1 cellular context compared by ENCODE assay signal in the genomic region with DNA sequence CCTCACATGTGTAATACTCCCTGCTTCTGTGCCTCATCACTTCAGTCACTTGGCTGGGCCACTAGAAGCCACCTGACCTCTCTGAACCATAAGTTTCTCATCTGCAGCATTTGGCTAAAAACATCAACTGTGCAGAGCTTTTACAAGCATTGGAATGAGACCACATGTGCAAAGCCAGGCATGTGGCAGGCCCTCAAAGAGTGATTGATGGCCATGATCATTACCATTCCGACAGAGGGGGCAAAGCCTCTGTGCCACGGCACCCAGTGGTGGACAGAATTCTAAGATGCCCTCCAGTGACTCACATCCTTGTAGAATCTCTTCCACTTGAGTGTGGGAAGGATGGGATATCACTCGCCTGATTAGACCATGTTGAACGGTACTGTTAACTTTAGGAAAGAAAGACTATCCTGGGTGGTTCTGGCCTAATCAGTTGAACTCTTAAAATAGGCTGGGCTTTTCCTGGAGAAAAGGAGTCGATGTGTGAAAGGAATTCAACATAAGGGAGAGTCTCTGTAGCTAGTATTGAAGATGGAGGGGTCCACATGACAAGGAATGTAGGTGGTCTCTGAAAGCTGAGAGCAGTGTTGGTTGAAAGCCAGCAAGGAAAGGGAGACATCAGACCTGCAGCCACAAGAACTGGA.
TF ChIP-seq lines count a peak whose summit lies in the region.

No MANE protein-coding gene starts in this region.

TF ChIP-seq in HCT116, 20 proteins besides CTCF, POLR2A, EP300 and RAD21 (continued from another document):
- TF ChIP-seq, protein P1, sequence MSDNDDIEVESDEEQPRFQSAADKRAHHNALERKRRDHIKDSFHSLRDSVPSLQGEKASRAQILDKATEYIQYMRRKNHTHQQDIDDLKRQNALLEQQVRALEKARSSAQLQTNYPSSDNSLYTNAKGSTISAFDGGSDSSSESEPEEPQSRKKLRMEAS (IDR thresholded peaks at IDR 0.05): no peak
